In the genomic region with DNA sequence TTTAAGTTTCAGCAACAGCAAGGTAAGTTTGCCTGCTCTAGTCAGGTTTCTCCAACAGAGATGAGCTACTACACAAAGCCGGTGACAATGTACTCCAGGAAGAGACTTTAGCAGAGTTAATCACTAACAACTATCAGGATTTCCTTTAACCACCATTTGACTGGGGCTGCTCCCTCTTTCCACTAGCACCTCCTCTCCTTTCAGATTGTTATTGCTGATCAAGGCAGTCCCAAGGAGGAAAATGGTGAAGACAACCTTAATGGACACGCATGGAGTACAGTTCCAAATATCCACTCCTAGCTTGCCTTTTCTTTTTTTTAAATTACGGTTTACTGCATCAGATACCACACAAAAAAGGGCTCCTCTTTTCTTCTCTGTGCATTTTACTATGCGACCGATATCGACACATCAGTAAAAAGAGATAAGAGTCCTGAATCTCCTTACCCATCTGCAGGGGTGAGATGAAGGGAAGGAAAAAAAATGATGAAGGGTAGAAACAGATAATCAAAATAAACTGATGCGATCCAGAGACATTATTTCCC, we compare ENCODE assay signal across 8 cellular contexts. TPM values are rescaled to one million over a fixed set of nuclear protein-coding genes. Genes with fewer than 3 reads are reported as not detected.
DNase-seq lines count a peak whose midpoint lies in the region; ATAC-seq and TF ChIP-seq lines count a peak whose summit lies in the region.

No MANE protein-coding gene starts in this region.

- peaks cover 9% of the 10 kb centered on the region for H3F3A ChIP-seq in PC-3 (ENCODE audit: low read length, unreplicated experiment)

- peaks cover 63% of the 10 kb centered on the region for H3K79me2 ChIP-seq in PC-3 (ENCODE audit: low read length)

- H3K9me3 ChIP-seq in BLaER1 treated with 17β-estradiol and CSF1 and Interleukin-3, amounts not matched to agents 10 nM and 100 nM (replicated peaks in 1 of 11): no peaks in the 10 kb centered on the region
- no peaks in the 10 kb centered on the region for H3K9me3 ChIP-seq in PC-3 (ENCODE audit: low read length)
- H3K9me3 ChIP-seq in aorta (ENCODE audit: control insufficient read depth, low read length): no peaks in the 10 kb centered on the region

- peak overlapping the region; percentile 68 to 93 (median 86) for H3K4me3 ChIP-seq in BLaER1 treated with 17β-estradiol and CSF1 and Interleukin-3, amounts not matched to agents 10 nM and 100 nM
- H3K4me3 ChIP-seq in PC-3 (ENCODE audit: low read length) (peak overlapping the region; percentile 79), coronary artery (peak overlapping the region; percentile 82), aorta (ENCODE audit: low read length in 2 of 2) (peak overlapping the region; percentile 97 to 99)

- H3K27me3 Mint-ChIP-seq in mesothelial cell of epicardium (ENCODE audit: low read depth): no peaks in the 10 kb centered on the region

- peak overlapping the region; percentile 81 to 92 (median 87) for H3K9ac ChIP-seq in BLaER1 treated with 17β-estradiol and CSF1 and Interleukin-3, amounts not matched to agents 10 nM and 100 nM
- H3K9ac ChIP-seq in PC-3 (ENCODE audit: low read length): peak overlapping the region; percentile 88

- TF ChIP-seq CTCF in PC-3 (conservative IDR thresholded peaks at IDR 0.05; ENCODE audit: low read depth, low read length): no peak
- no peak for TF ChIP-seq CTCF in coronary artery (IDR thresholded peaks at IDR 0.05)
- no peak for TF ChIP-seq CTCF in mesothelial cell of epicardium (IDR thresholded peaks at IDR 0.05; ENCODE audit: unreplicated experiment)

- H3K9me2 ChIP-seq in PC-3 (replicated peaks; ENCODE audit: low read length): no peaks in the 10 kb centered on the region

- H3K9me3 Mint-ChIP-seq in mesothelial cell of epicardium: no peaks in the 10 kb centered on the region

- H3K4me3 Mint-ChIP-seq in mesothelial cell of epicardium: peak overlapping the region; percentile 83

- BruUV-seq in PC-3 (replicated peaks; lab: Mats Ljungman, UMichigan): TSS peak; percentile 41

- peaks cover 37% of the 10 kb centered on the region for H3K4me1 Mint-ChIP-seq in mesothelial cell of epicardium

- ATAC-seq in GM21526 (IDR thresholded peaks at IDR 0.05; ENCODE audit: low FRiP score, unreplicated experiment) (peak; percentile 5), PC-3 (no peak), aorta (ENCODE audit: low FRiP score) (no peak), GM19452 (IDR thresholded peaks at IDR 0.05; ENCODE audit: unreplicated experiment) (no peak)

- CTCF ChIA-PET in PC-3 (lab: Charles Lee): no interaction called here

- H2AFZ ChIP-seq in PC-3 (ENCODE audit: low read length): peak overlapping the region; percentile 70

- H3K4me1 ChIP-seq in BLaER1 treated with 17β-estradiol and CSF1 and Interleukin-3, amounts not matched to agents 10 nM and 100 nM: peaks cover 43 to 61% (median 54%) of the 10 kb centered on the region in 10 experiments
- peaks cover 43% of the 10 kb centered on the region for H3K4me1 ChIP-seq in PC-3 (ENCODE audit: insufficient read depth, low read length)
- H3K4me1 ChIP-seq in aorta (ENCODE audit: control insufficient read depth in 1 of 2, insufficient read depth in 2 of 2, low read length in 2 of 2): peaks cover 0 to 3% of the 10 kb centered on the region in 2 donors

- peak; percentile 7 for DNase-seq in PC-3
- DNase-seq in coronary artery (ENCODE audit: low spot score): no peak
- DNase-seq in mesothelial cell of epicardium (ENCODE audit: low spot score in 2 of 2, unreplicated experiment in 2 of 2): no peak
- no peak for DNase-seq in aorta
- DNase-seq in stimulated activated CD4-positive, alpha-beta T cell treated with anti-CD3 and anti-CD28 coated beads, Interleukin-4, amount 100 ng/mL, for 4 hours: no peak

- POLR2A ChIA-PET in PC-3 (lab: Charles Lee; ENCODE audit: unreplicated experiment): interaction anchor here (0.6 kb wide), 1 partner anchor 92 kb away, joined by 4 read pairs; no protein-coding TSS in a partner anchor

- intact Hi-C loops in PC-3 (cut with micrococcal nuclease): no loop called here
- intact Hi-C loops in aorta (cut with DNase I): loop anchor here in 1 of 2 donors (2.0 to 5.0 kb wide), 3 partner anchors 61 to 136 kb away; partner anchors contain the start of gene DHRS13

- peaks cover 0 to 9% (median 7%) of the 10 kb centered on the region in 11 experiments; a peak in 11 of 22 replicates for H3K36me3 ChIP-seq in BLaER1 treated with 17β-estradiol and CSF1 and Interleukin-3, amounts not matched to agents 10 nM and 100 nM
- H3K36me3 ChIP-seq in PC-3 (ENCODE audit: low read depth, low read length) (no peaks in the 10 kb centered on the region), aorta (ENCODE audit: control insufficient read depth in 1 of 2, insufficient read depth in 2 of 2, low read length in 1 of 2) (no peaks in the 10 kb centered on the region)

- peaks cover 0 to 38% (median 15%) of the 10 kb centered on the region in 11 experiments; a peak in 10 of 22 replicates for H4K20me1 ChIP-seq in BLaER1 treated with 17β-estradiol and CSF1 and Interleukin-3, amounts not matched to agents 10 nM and 100 nM
- no peaks in the 10 kb centered on the region for H4K20me1 ChIP-seq in PC-3 (ENCODE audit: low read length)

- 9% methylated on average over 7 of the region's 7 CpGs for WGBS in aorta, 2 donors

- H3K27me3 ChIP-seq in BLaER1 treated with 17β-estradiol and CSF1 and Interleukin-3, amounts not matched to agents 10 nM and 100 nM: no peaks in the 10 kb centered on the region
- no peaks in the 10 kb centered on the region for H3K27me3 ChIP-seq in PC-3 (ENCODE audit: low read length)
- H3K27me3 ChIP-seq in aorta (ENCODE audit: control insufficient read depth in 1 of 2, insufficient read depth in 2 of 2, low read length in 1 of 2): no peaks in the 10 kb centered on the region

- no peaks in the 10 kb centered on the region for H3K36me3 Mint-ChIP-seq in mesothelial cell of epicardium

- peak overlapping the region; percentile 78 to 91 (median 86) for H3K27ac ChIP-seq in BLaER1 treated with 17β-estradiol and CSF1 and Interleukin-3, amounts not matched to agents 10 nM and 100 nM
- H3K27ac ChIP-seq in PC-3 (ENCODE audit: low read length) (peak overlapping the region; percentile 35; the same call in 1 of the 2 replicates), coronary artery (peak overlapping the region; percentile 87 to 93), aorta (ENCODE audit: low read depth in 1 of 2, low read length in 2 of 2) (peak overlapping the region; percentile 28 to 74)

- peak overlapping the region; percentile 71 to 98 (median 89) for H3K4me2 ChIP-seq in BLaER1 treated with 17β-estradiol and CSF1 and Interleukin-3, amounts not matched to agents 10 nM and 100 nM
- H3K4me2 ChIP-seq in PC-3 (ENCODE audit: low read length): peak overlapping the region; percentile 89

- peak overlapping the region; percentile 96 for H3K27ac Mint-ChIP-seq in mesothelial cell of epicardium

RNA-seq across cellular contexts. Expression of gene FAM222B, which starts 30.9 kb away (rescaled TPM):
- total RNA-seq in PC-3 (2014; rRNA removed) (4.8 and 6.5 TPM in 2 replicates), mesothelial cell of epicardium (36.3 to 37.9 TPM (median 37.7 TPM) in 3 replicates), aorta (10 to 100 TPM; 18.4 to 18.7 TPM)
- polyA plus RNA-seq in aorta: 1 to 10 TPM; 3.6 to 4.6 TPM

RNA-seq across cellular contexts. Expression of gene ERAL1, which starts 43.2 kb away (rescaled TPM):
- total RNA-seq in PC-3 (2014; rRNA removed) (25.8 and 30.5 TPM in 2 replicates), mesothelial cell of epicardium (37.4 to 43.4 TPM (median 38.4 TPM) in 3 replicates), aorta (10 to 100 TPM; 17.1 to 20.0 TPM)
- 10 to 100 TPM; 16.7 to 21.5 TPM for polyA plus RNA-seq in aorta

Comparison
In these comparisons a context has a peak if more than half of its experiments do, and no peak if none do; other contexts are left out.
1. H3K27ac ChIP-seq: peak in every context shown above with its lines; median percentile 90 in coronary artery; 86 in BLaER1 treated with 17β-estradiol and CSF1 and Interleukin-3, amounts not matched to agents 10 nM and 100 nM; 51 in aorta; 35 in PC-3.